1 cellular context compared by ENCODE assay signal in genomic region chr20:62350098-62350628, GRCh38.
TF ChIP-seq lines count a peak whose summit lies in the region.

No MANE protein-coding gene starts in this region.

TF ChIP-seq in endothelial cell of umbilical vein, 7 proteins besides CTCF, POLR2A, EP300 and RAD21 (continued from another document):
- TF ChIP-seq MAX (IDR thresholded peaks at IDR 0.05; ENCODE audit: insufficient read depth, insufficient read length) (no peak), EZH2 (IDR thresholded peaks at IDR 0.05; ENCODE audit: borderline replicate concordance, low read depth, low read length, severe bottlenecking) (no peak), MYC (IDR thresholded peaks at IDR 0.05; ENCODE audit: low read depth, low read length) (no peak), FOS (IDR thresholded peaks at IDR 0.05; ENCODE audit: borderline replicate concordance, insufficient read depth, low read length) (no peak), POLR2AphosphoS5 (IDR thresholded peaks at IDR 0.05; ENCODE audit: insufficient read depth, low read depth, low read length) (no peak), JUN (IDR thresholded peaks at IDR 0.05; ENCODE audit: borderline replicate concordance, insufficient read depth, insufficient read length, low read depth) (no peak)
TF ChIP-seq in endothelial cell of umbilical vein: peak in this region for 0.
